ENCODE assay signal across 9 cellular contexts in the genomic region with DNA sequence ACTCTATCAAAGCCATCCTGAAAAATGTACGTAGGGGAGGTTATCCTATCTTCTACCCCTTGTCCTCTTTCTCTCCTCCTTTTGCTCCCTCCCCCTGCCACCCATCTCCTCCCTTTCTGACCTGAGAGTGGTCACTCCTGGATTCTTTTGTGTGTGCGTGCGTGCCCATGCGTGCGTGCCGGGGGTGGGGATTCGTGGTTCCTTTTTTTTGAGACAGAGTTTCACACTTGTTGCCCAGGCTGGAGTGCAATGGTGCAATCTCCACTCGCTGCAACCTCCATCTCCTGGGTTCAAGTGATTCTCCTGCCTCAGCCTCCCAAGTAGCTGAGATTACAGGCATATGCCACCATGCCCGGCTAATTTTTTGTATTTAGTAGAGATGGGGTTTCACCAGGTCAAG. TPM values are rescaled to one million over a fixed set of nuclear protein-coding genes. Genes with fewer than 3 reads are reported as not detected.
"Had no signal": no experiment of that assay in that cellular context is flagged by ENCODE, and none has a peak within 500 bp of the region (broad histone marks: within the 10 kb centered on the region; RNA-seq: fewer than 3 reads in every experiment).

No MANE protein-coding gene starts in this region.

RNA-seq across cellular contexts. Expression of a gene that starts 14.7 kb away (rescaled TPM):
- total RNA-seq: activated CD4-positive, alpha-beta memory T cell treated with anti-CD3 and anti-CD28 coated beads, Interleukin-2, amount 10 ng/mL, durations not matched to agents 7 days and 5 days; activated CD8-positive, alpha-beta memory T cell treated with anti-CD3 and anti-CD28 coated beads for 36 hours; activated naive CD4-positive, alpha-beta T cell treated with anti-CD3 and anti-CD28 coated beads for 36 hours; activated T-helper 17 cell treated with anti-CD3 and anti-CD28 coated beads, Interleukin-2, amount 50 U/mL, for 72 hours; IMR-90; OCI-LY7; Right ventricle myocardium inferior; RPMI7951; T-cell had no signal
